ENCODE assay signal across 7 cellular contexts in the genomic region with DNA sequence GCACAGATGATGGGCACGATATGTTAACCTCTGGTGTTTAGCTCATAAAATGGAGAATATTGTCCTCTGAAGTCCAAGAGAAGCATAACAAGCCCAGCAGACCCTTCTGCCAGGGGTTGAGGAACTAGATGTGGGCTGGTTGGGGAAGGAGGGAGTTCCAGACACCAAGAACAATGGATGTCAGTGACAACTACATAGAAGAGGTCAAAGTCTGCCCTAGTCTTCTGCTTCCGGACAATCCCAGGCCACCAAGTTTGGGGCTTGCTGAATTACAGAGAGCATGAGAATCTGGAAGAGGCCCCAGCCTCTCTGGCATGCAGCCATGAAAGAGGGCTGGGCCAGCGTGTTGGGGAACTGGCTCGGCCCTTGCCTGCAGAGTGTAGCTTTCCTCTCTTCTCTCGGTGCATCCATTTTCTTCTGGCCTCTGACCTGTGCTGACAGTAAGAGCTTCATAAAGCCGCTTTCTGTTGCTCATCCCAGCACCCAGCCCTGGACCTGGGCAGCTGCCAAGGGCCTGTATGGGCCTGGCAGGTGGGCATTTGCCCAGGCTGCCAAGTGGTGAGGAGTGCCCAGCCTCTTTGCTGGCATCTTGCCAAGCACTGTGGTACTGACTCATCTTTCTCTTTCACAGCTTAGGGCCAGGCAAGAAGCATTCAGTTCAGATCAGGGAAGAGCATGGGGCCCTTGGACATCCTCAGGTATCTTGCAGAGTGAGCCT. TPM values are rescaled to one million over a fixed set of nuclear protein-coding genes. Genes with fewer than 3 reads are reported as not detected.
DNase-seq lines count a peak whose midpoint lies in the region; ATAC-seq and TF ChIP-seq lines count a peak whose summit lies in the region.

No MANE protein-coding gene starts in this region.

- H2AK5ac ChIP-seq in mesendoderm (ENCODE audit: low read length): no peak overlapping the region

- H3K18ac ChIP-seq in mesendoderm (ENCODE audit: low read length): no peak overlapping the region

- H3K27ac ChIP-seq in HEK293 (ENCODE audit: extremely low read depth, low read depth, low read length): no peak overlapping the region
- no peak overlapping the region for H3K27ac ChIP-seq in body of pancreas
- H3K27ac ChIP-seq in lower lobe of right lung: no peak overlapping the region
- no peak overlapping the region for H3K27ac ChIP-seq in mesendoderm (ENCODE audit: low read depth, low read length)

- H3K23ac ChIP-seq in mesendoderm (ENCODE audit: low read length): no peak overlapping the region

- peaks cover 5% of the 10 kb centered on the region for H3K27me3 Mint-ChIP-seq in endothelial cell (ENCODE audit: unreplicated experiment)

- no peak overlapping the region for H3K9ac ChIP-seq in mesendoderm (ENCODE audit: low read length)

- POLR2A ChIA-PET in HEK293 (lab: Yijun Ruan, JAX): interaction anchor here (1.3 kb wide), 1 partner anchor 15 kb away, joined by 8 read pairs; the partner anchor contains the start of gene LAPTM4A

- TF ChIP-seq POLR2A in body of pancreas (IDR thresholded peaks at IDR 0.05): no peak

- peak; percentile 40 for ATAC-seq in body of pancreas
- ATAC-seq in lower lobe of right lung: peak; percentile 54 to 59
- no peak for ATAC-seq in HG02973 (IDR thresholded peaks at IDR 0.05; ENCODE audit: unreplicated experiment)

- intact Hi-C loops in body of pancreas (cut with DNase I): no loop called here
- intact Hi-C loops in lower lobe of right lung (cut with DNase I): no loop called here

- no peak overlapping the region for H3K56ac ChIP-seq in mesendoderm (ENCODE audit: low read length)

- no peaks in the 10 kb centered on the region for H3K36me3 Mint-ChIP-seq in endothelial cell (ENCODE audit: low read depth, unreplicated experiment)

- no peaks in the 10 kb centered on the region for H3K79me1 ChIP-seq in mesendoderm (ENCODE audit: low read length)

- H3K4me1 ChIP-seq in HEK293 (ENCODE audit: control insufficient read depth, insufficient read depth, low read length) (peaks cover 3% of the 10 kb centered on the region), body of pancreas (peaks cover 6% of the 10 kb centered on the region), lower lobe of right lung (peaks cover 4% of the 10 kb centered on the region), mesendoderm (ENCODE audit: control insufficient read depth, low read depth, low read length) (no peaks in the 10 kb centered on the region)

- H3K4me3 ChIP-seq in HEK293 (ENCODE audit: low read depth, low read length) (no peak overlapping the region), body of pancreas (no peak overlapping the region), lower lobe of right lung (no peak overlapping the region), mesendoderm (ENCODE audit: low read length) (no peak overlapping the region)

- no peak overlapping the region for H3K4me3 Mint-ChIP-seq in endothelial cell (ENCODE audit: unreplicated experiment)

- DNase-seq in NCI-H2196 (lab: John Stamatoyannopoulos, UW; ENCODE audit: unreplicated experiment) (peak; percentile 95), body of pancreas (peak; percentile 38 to 73 (median 52)), lower lobe of right lung (no peak), mesendoderm (no peak), endothelial cell (ENCODE audit: low spot score) (no peak)

- H3K27me3 ChIP-seq in body of pancreas (no peaks in the 10 kb centered on the region), lower lobe of right lung (ENCODE audit: low read depth) (no peaks in the 10 kb centered on the region), mesendoderm (ENCODE audit: insufficient read depth, low read length, poor library complexity) (no peaks in the 10 kb centered on the region)

- no peaks in the 10 kb centered on the region for H3K79me2 ChIP-seq in mesendoderm (ENCODE audit: control insufficient read depth, insufficient read depth, low read length)

- H3K4ac ChIP-seq in mesendoderm (ENCODE audit: low read depth, low read length): no peak overlapping the region

- no peak overlapping the region for H4K5ac ChIP-seq in mesendoderm (ENCODE audit: low read length)

- H3K9me3 ChIP-seq in HEK293 (ENCODE audit: control insufficient read depth, insufficient read depth, low read depth, low read length): no peaks in the 10 kb centered on the region
- no peaks in the 10 kb centered on the region for H3K9me3 ChIP-seq in body of pancreas
- H3K9me3 ChIP-seq in lower lobe of right lung: no peaks in the 10 kb centered on the region

- no peaks in the 10 kb centered on the region for H3K9me3 Mint-ChIP-seq in endothelial cell (ENCODE audit: unreplicated experiment)

- CTCF ChIA-PET in HEK293 (lab: Yijun Ruan, JAX): interaction anchor here (0.7 kb wide), 1 partner anchor 25 kb away, joined by 3 read pairs; no protein-coding TSS in a partner anchor

- H4K8ac ChIP-seq in mesendoderm (ENCODE audit: low read depth, low read length): no peak overlapping the region

- H3K4me2 ChIP-seq in mesendoderm (ENCODE audit: low read length): no peak overlapping the region

- H2BK5ac ChIP-seq in mesendoderm (ENCODE audit: low read length): no peak overlapping the region

- H3K36me3 ChIP-seq in HEK293 (ENCODE audit: control insufficient read depth in 2 of 2, insufficient read depth in 1 of 2, low read length in 2 of 2): no peaks in the 10 kb centered on the region
- H3K36me3 ChIP-seq in body of pancreas (replicated peaks in 1 of 2; ENCODE audit: insufficient read depth in 1 of 2, low read depth in 2 of 2): no peaks in the 10 kb centered on the region
- no peaks in the 10 kb centered on the region for H3K36me3 ChIP-seq in lower lobe of right lung
- H3K36me3 ChIP-seq in mesendoderm (ENCODE audit: control insufficient read depth, insufficient read depth, low read length): no peaks in the 10 kb centered on the region

- H2BK120ac ChIP-seq in mesendoderm (ENCODE audit: low read depth, low read length): no peak overlapping the region

- H2BK15ac ChIP-seq in mesendoderm (replicated peaks; ENCODE audit: low read depth): no peak overlapping the region

- 58 to 70% methylated on average over 6 of the region's 6 CpGs for WGBS in body of pancreas, 2 donors
- WGBS in mesendoderm (ENCODE audit: extremely low coverage, insufficient coverage, low lambda C conversion rate): no CpG with 5 or more reads among the region's 6 CpGs

- H3K4me1 Mint-ChIP-seq in endothelial cell (ENCODE audit: unreplicated experiment): no peaks in the 10 kb centered on the region

- H3K27ac Mint-ChIP-seq in endothelial cell (ENCODE audit: unreplicated experiment): no peak overlapping the region

- TF ChIP-seq CTCF in HEK293 (tag by site-specific recombination; IDR thresholded peaks at IDR 0.05): no peak
- no peak for TF ChIP-seq CTCF in body of pancreas (IDR thresholded peaks at IDR 0.05)
- no peak for TF ChIP-seq CTCF in lower lobe of right lung (IDR thresholded peaks at IDR 0.05)
- TF ChIP-seq CTCF in endothelial cell (IDR thresholded peaks at IDR 0.05; ENCODE audit: unreplicated experiment): no peak

TF ChIP-seq in HEK293, 187 proteins besides CTCF, POLR2A, EP300 and RAD21 (continues in another document):
- TF ChIP-seq ZNF10 (tag by site-specific recombination; IDR thresholded peaks at IDR 0.05): no peak
- TF ChIP-seq ZNF335 (tag by site-specific recombination; conservative IDR thresholded peaks at IDR 0.05): peak; percentile 99
- no peak for TF ChIP-seq ZNF792 (tag by site-specific recombination; IDR thresholded peaks at IDR 0.05)
- no peak for TF ChIP-seq ZNF639 (tag by site-specific recombination; IDR thresholded peaks at IDR 0.05)
- TF ChIP-seq ZNF112 (tag by site-specific recombination; IDR thresholded peaks at IDR 0.05): peak; percentile 81
- no peak for TF ChIP-seq ZNF530 (tag by site-specific recombination; IDR thresholded peaks at IDR 0.05; ENCODE audit: low read depth)
- no peak for TF ChIP-seq AEBP2 (tag by site-specific recombination; IDR thresholded peaks at IDR 0.05; ENCODE audit: borderline replicate concordance)
- peak; percentile 77 for TF ChIP-seq ZBTB17 (tag by site-specific recombination; IDR thresholded peaks at IDR 0.05)
- no peak for TF ChIP-seq OSR2 (tag by site-specific recombination; IDR thresholded peaks at IDR 0.05)
- peak; percentile 83; the same call in 1 of the 2 replicates for TF ChIP-seq ZNF184 (tag by site-specific recombination; IDR thresholded peaks at IDR 0.05)
- TF ChIP-seq ZNF169 (tag by site-specific recombination; IDR thresholded peaks at IDR 0.05): no peak
- TF ChIP-seq ZIC2 (tag by site-specific recombination; IDR thresholded peaks at IDR 0.05): peak; percentile 33; the same call in 1 of the 2 replicates

RNA-seq across cellular contexts. Expression of gene LAPTM4A, which starts 14.6 kb away (rescaled TPM):
- 100 to 1,000 TPM in 1 of 2 donors, 10 to 100 TPM in 1; 39.9 to 100 TPM for total RNA-seq in body of pancreas
- total RNA-seq in lower lobe of right lung: 223 TPM
- polyA plus RNA-seq in mesendoderm (2013, experiment 1 of 2): 350 TPM
- 343 TPM for polyA plus RNA-seq in mesendoderm (2013, experiment 2 of 2)
- total RNA-seq in endothelial cell (ENCODE audit: unreplicated experiment): 264 TPM

RNA-seq across cellular contexts. Expression of gene MATN3, which starts 53.6 kb away (rescaled TPM):
- total RNA-seq in body of pancreas (not detected), lower lobe of right lung (8.1 TPM), endothelial cell (ENCODE audit: unreplicated experiment) (8.9 TPM)
- 17.0 TPM for polyA plus RNA-seq in mesendoderm (2013, experiment 1 of 2)
- polyA plus RNA-seq in mesendoderm (2013, experiment 2 of 2): 17.9 TPM

Comparison
In these comparisons a context has a peak if more than half of its experiments do, and no peak if none do; other contexts are left out.
1. DNase-seq: peak in NCI-H2196 (single experiment) and body of pancreas (4 of 4); none in lower lobe of right lung (single experiment), mesendoderm (single experiment) and endothelial cell (single experiment).